Comparison of ENCODE assay signal across 9 cellular contexts in the genomic region with DNA sequence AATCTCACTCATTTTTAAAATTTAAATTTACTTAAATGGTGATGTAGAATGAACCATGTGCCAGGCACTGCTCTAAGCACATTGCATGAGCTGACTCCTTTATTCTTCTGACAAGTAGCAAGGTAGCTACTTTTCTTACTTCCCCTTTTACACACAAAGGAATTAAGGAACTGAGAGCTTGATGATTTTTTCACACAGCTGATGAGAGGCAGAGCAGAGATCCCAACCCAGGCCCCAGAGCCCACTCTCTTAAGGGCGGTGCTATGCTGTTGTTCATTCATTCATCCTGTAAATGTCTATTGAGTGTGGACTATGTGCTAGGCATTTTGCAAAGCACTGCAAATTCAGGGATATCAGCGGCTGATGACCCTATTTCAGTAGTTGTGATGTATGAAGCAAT. TPM values are rescaled to one million over a fixed set of nuclear protein-coding genes. Genes with fewer than 3 reads are reported as not detected.
DNase-seq lines count a peak whose midpoint lies in the region; ATAC-seq and TF ChIP-seq lines count a peak whose summit lies in the region.
"Had no signal": no experiment of that assay in that cellular context is flagged by ENCODE, and none has a peak within 500 bp of the region (broad histone marks: within the 10 kb centered on the region; RNA-seq: fewer than 3 reads in every experiment).

No MANE protein-coding gene starts in this region.

- H3K36me3 Mint-ChIP-seq in endothelial cell (ENCODE audit: low read depth, unreplicated experiment): peaks cover 3% of the 10 kb centered on the region
- H3K36me3 Mint-ChIP-seq: stimulated activated effector memory CD8-positive, alpha-beta T cell treated with anti-CD3 and anti-CD28 coated beads, Interleukin-12 subunit alpha, Interleukin-12 subunit beta, amount 100 ng/mL, for 72 hours had no signal

- no peak overlapping the region for H3K4me3 Mint-ChIP-seq in endothelial cell (ENCODE audit: unreplicated experiment)
- H3K4me3 Mint-ChIP-seq: stimulated activated effector memory CD8-positive, alpha-beta T cell treated with anti-CD3 and anti-CD28 coated beads, Interleukin-12 subunit alpha, Interleukin-12 subunit beta, amount 100 ng/mL, for 72 hours had no signal

- TF ChIP-seq POLR2A in NB4 (IDR thresholded peaks at IDR 0.05; ENCODE audit: extremely low read depth, insufficient read length): no peak
- no peak for TF ChIP-seq POLR2A in gastrocnemius medialis (IDR thresholded peaks at IDR 0.05)
- TF ChIP-seq POLR2A in testis (IDR thresholded peaks at IDR 0.05): no peak

- H3K27ac Mint-ChIP-seq in endothelial cell (ENCODE audit: unreplicated experiment): no peak overlapping the region
- H3K27ac Mint-ChIP-seq: stimulated activated effector memory CD8-positive, alpha-beta T cell treated with anti-CD3 and anti-CD28 coated beads, Interleukin-12 subunit alpha, Interleukin-12 subunit beta, amount 100 ng/mL, for 72 hours had no signal

- H3K9me3 Mint-ChIP-seq in endothelial cell (ENCODE audit: unreplicated experiment): no peaks in the 10 kb centered on the region

- in situ Hi-C loops in gastrocnemius medialis (cut with MboI; ENCODE audit: low sequenced_read_pairs in 4 of 4): no loop called here

- H3K9me3 ChIP-seq in gastrocnemius medialis (no peaks in the 10 kb centered on the region), testis (no peaks in the 10 kb centered on the region)
- no peaks in the 10 kb centered on the region for H3K9me3 ChIP-seq in effector memory CD4-positive, alpha-beta T cell (ENCODE audit: control insufficient read depth, low read length)

- H3K27me3 Mint-ChIP-seq in endothelial cell (ENCODE audit: unreplicated experiment): peaks cover 1% of the 10 kb centered on the region

- H3K36me3 ChIP-seq in gastrocnemius medialis: no peaks in the 10 kb centered on the region
- H3K36me3 ChIP-seq in effector memory CD4-positive, alpha-beta T cell (ENCODE audit: control insufficient read depth, insufficient read depth, low read length): no peaks in the 10 kb centered on the region
- H3K36me3 ChIP-seq in testis (ENCODE audit: low read depth, missing control alignments): no peaks in the 10 kb centered on the region

- H3K4me1 Mint-ChIP-seq in endothelial cell (ENCODE audit: unreplicated experiment): peaks cover 4% of the 10 kb centered on the region

- intact Hi-C loops in gastrocnemius medialis (cut with DNase I; ENCODE audit: low total_unique reads): no loop called here
- intact Hi-C loops in testis (cut with DNase I; ENCODE audit: low total_unique reads): no loop called here

- TF ChIP-seq CTCF in NB4 (IDR thresholded peaks at IDR 0.05; ENCODE audit: low read depth, low read length) (no peak), gastrocnemius medialis (IDR thresholded peaks at IDR 0.05 in 4 of 5, conservative IDR thresholded peaks at IDR 0.05 in 1 of 5) (no peak), endothelial cell (IDR thresholded peaks at IDR 0.05; ENCODE audit: unreplicated experiment) (no peak), testis (IDR thresholded peaks at IDR 0.05) (no peak), foreskin keratinocyte (conservative IDR thresholded peaks at IDR 0.05) (no peak)

- H3K4me1 ChIP-seq in gastrocnemius medialis (peaks cover 43 to 60% of the 10 kb centered on the region in 2 donors), testis (no peaks in the 10 kb centered on the region), foreskin keratinocyte (no peaks in the 10 kb centered on the region)
- no peaks in the 10 kb centered on the region for H3K4me1 ChIP-seq in effector memory CD4-positive, alpha-beta T cell (ENCODE audit: control insufficient read depth, insufficient read depth, low read length, poor library complexity, severe bottlenecking)

- ATAC-seq in GM19043 (IDR thresholded peaks at IDR 0.05; ENCODE audit: low read depth, unreplicated experiment) (peak; percentile 84), HG02870 (IDR thresholded peaks at IDR 0.05; ENCODE audit: unreplicated experiment) (peak; percentile 97), gastrocnemius medialis (no peak), foreskin keratinocyte (no peak)
- ATAC-seq: stimulated activated effector memory CD8-positive, alpha-beta T cell treated with anti-CD3 and anti-CD28 coated beads, Interleukin-12 subunit alpha, Interleukin-12 subunit beta, amount 100 ng/mL, for 72 hours had no signal

- DNase-seq in NB4 (ENCODE audit: low read depth) (peak; percentile 65), gastrocnemius medialis (no peak), endothelial cell (ENCODE audit: low spot score) (no peak), testis (no peak), foreskin keratinocyte (no peak)
- DNase-seq in effector memory CD4-positive, alpha-beta T cell: no peak

- WGBS in testis, 2 donors: 94% methylated on average over 2 of the region's 2 CpGs

- no peak overlapping the region for H3K4me3 ChIP-seq in NB4 (ENCODE audit: low read depth, low read length)
- no peak overlapping the region for H3K4me3 ChIP-seq in gastrocnemius medialis
- no peak overlapping the region for H3K4me3 ChIP-seq in effector memory CD4-positive, alpha-beta T cell (ENCODE audit: insufficient read depth, low read depth, low read length, poor library complexity, severe bottlenecking)
- no peak overlapping the region for H3K4me3 ChIP-seq in testis

- no peaks in the 10 kb centered on the region for H3K27me3 ChIP-seq in gastrocnemius medialis
- H3K27me3 ChIP-seq in effector memory CD4-positive, alpha-beta T cell (replicated peaks; ENCODE audit: control insufficient read depth, insufficient read depth, low read length, poor library complexity, severe bottlenecking): peaks cover 4% of the 10 kb centered on the region
- H3K27me3 ChIP-seq in testis: no peaks in the 10 kb centered on the region
- peaks cover 6% of the 10 kb centered on the region for H3K27me3 ChIP-seq in foreskin keratinocyte

- H3K27ac ChIP-seq in gastrocnemius medialis (peak overlapping the region; percentile 93 to 97 (median 96)), testis (no peak overlapping the region), foreskin keratinocyte (no peak overlapping the region)
- no peak overlapping the region for H3K27ac ChIP-seq in effector memory CD4-positive, alpha-beta T cell (ENCODE audit: insufficient read depth, low read length, poor library complexity, severe bottlenecking)

RNA-seq across cellular contexts. Expression of a gene that starts 17.9 kb away (rescaled TPM):
- total RNA-seq in gastrocnemius medialis (1 to 10 TPM in 3 of 4 donors, under 1 TPM in 1; 0.85 to 5.8 (median 1.5) TPM), endothelial cell (ENCODE audit: unreplicated experiment) (0.05 TPM), testis (1 to 10 TPM; 1.2 to 2.9 TPM), foreskin keratinocyte (0.03 TPM in 1 of 2 replicates, not detected in the other)
- polyA plus RNA-seq in testis (ENCODE audit: insufficient read depth, low read depth, low replicate concordance) (0.73 TPM), foreskin keratinocyte (not detected in 2 replicates)

RNA-seq across cellular contexts. Expression of a gene that starts 39.1 kb away (rescaled TPM):
- 10 to 100 TPM; 12.8 to 23.1 (median 18.3) TPM for total RNA-seq in gastrocnemius medialis
- total RNA-seq in endothelial cell (ENCODE audit: unreplicated experiment): 1.1 TPM
- 1 to 10 TPM; 5.4 to 6.1 TPM for total RNA-seq in testis
- 6.8 TPM for polyA plus RNA-seq in testis (ENCODE audit: insufficient read depth, low read depth, low replicate concordance)
- 33.4 and 41.5 TPM in 2 replicates for total RNA-seq in foreskin keratinocyte
- polyA plus RNA-seq in foreskin keratinocyte: 14.0 and 16.4 TPM in 2 replicates

RNA-seq across cellular contexts. Expression of a gene that starts 57.7 kb away (rescaled TPM):
- total RNA-seq in gastrocnemius medialis (10 to 100 TPM; 15.1 to 27.5 (median 27.4) TPM), endothelial cell (ENCODE audit: unreplicated experiment) (10.2 TPM), testis (10 to 100 TPM; 38.7 to 39.0 TPM), foreskin keratinocyte (11.0 and 12.3 TPM in 2 replicates)
- polyA plus RNA-seq in testis (ENCODE audit: insufficient read depth, low read depth, low replicate concordance) (11.4 TPM), foreskin keratinocyte (10.9 and 11.0 TPM in 2 replicates)

Comparison
In these comparisons a context has a peak if more than half of its experiments do, and no peak if none do; other contexts are left out.
1. ATAC-seq: peak in GM19043 (single experiment) and HG02870 (single experiment); none in gastrocnemius medialis (0 of 2) and foreskin keratinocyte (single experiment).
2. H3K27ac ChIP-seq: peak in gastrocnemius medialis (4 of 4); none in effector memory CD4-positive, alpha-beta T cell (single experiment), testis (0 of 2) and foreskin keratinocyte (single experiment).